1 cellular context compared by ENCODE assay signal in the genomic region with DNA sequence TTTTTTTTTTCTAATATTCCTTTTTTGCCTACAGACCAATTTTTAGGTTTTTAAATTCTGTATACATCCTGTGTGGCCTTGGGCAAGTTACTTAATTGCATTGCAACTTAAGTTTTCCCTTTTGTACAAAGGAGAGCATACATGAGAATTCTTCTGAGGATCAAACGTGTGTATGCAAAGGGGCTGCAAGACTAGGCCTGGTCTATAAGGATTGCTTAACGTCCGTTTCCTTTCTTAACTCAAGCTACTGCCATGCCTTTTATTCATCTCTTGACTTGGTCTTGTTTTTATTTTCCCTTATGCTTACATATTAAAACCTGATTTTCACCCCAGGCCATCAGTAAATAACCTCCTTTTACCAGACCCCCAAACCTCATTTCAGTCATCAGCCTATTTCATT.
TF ChIP-seq lines count a peak whose summit lies in the region.

No MANE protein-coding gene starts in this region.

TF ChIP-seq in GM23338, 12 proteins besides CTCF, POLR2A, EP300 and RAD21 (continued from another document):
- TF ChIP-seq, protein P1, sequence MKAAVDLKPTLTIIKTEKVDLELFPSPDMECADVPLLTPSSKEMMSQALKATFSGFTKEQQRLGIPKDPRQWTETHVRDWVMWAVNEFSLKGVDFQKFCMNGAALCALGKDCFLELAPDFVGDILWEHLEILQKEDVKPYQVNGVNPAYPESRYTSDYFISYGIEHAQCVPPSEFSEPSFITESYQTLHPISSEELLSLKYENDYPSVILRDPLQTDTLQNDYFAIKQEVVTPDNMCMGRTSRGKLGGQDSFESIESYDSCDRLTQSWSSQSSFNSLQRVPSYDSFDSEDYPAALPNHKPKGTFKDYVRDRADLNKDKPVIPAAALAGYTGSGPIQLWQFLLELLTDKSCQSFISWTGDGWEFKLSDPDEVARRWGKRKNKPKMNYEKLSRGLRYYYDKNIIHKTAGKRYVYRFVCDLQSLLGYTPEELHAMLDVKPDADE (IDR thresholded peaks at IDR 0.05): no peak
- no peak for TF ChIP-seq POLR2AphosphoS5 (IDR thresholded peaks at IDR 0.05; ENCODE audit: low read depth)
- no peak for TF ChIP-seq JUNB (IDR thresholded peaks at IDR 0.05; ENCODE audit: unreplicated experiment)
- TF ChIP-seq NANOG (IDR thresholded peaks at IDR 0.05; ENCODE audit: borderline replicate concordance): no peak
